In genomic region chr3:122416966-122417365, GRCh38 we compare ENCODE assay signal across 8 cellular contexts. TPM values are rescaled to one million over a fixed set of nuclear protein-coding genes. Genes with fewer than 3 reads are reported as not detected.
DNase-seq lines count a peak whose midpoint lies in the region; ATAC-seq and TF ChIP-seq lines count a peak whose summit lies in the region.

No MANE protein-coding gene starts in this region.

- H3K4me3 ChIP-seq in fibroblast of lung (replicated peaks in 1 of 4; ENCODE audit: control extremely low read depth in 1 of 4, insufficient read depth in 1 of 4, low read depth in 3 of 4, low read length in 4 of 4), result peak overlapping the region; percentile 65 to 100 (median 84)

- DNase-seq in ELR (ENCODE audit: low read depth) (peak; percentile 13), SK-MEL-5 (ENCODE audit: low read depth, low spot score) (peak; percentile 41), fibroblast of lung (ENCODE audit: low read depth in 2 of 2) (peak; percentile 13 to 17), renal cortical epithelial cell (ENCODE audit: low read depth) (peak; percentile 48), MV-4-11 (lab: John Stamatoyannopoulos, UW) (no peak), OCI-M1 (lab: John Stamatoyannopoulos, UW) (no peak)

- peaks cover 28% of the 10 kb centered on the region for H3K79me2 ChIP-seq in fibroblast of lung (ENCODE audit: control insufficient read depth, insufficient read depth, low read length)

- H3K27me3 ChIP-seq in fibroblast of lung (ENCODE audit: control insufficient read depth, insufficient read depth, low read length), result no peaks in the 10 kb centered on the region

- H3K9me3 ChIP-seq in fibroblast of lung (ENCODE audit: control insufficient read depth, insufficient read depth, low read depth, low read length), result no peaks in the 10 kb centered on the region

- no peak overlapping the region for H3K9ac ChIP-seq in fibroblast of lung (ENCODE audit: insufficient read depth, low read length)

- no peak overlapping the region for H2AFZ ChIP-seq in fibroblast of lung (ENCODE audit: low read length)

- peaks cover under 1% of the 10 kb centered on the region for H3K36me3 ChIP-seq in fibroblast of lung (ENCODE audit: control insufficient read depth, insufficient read depth, low read length)

- H3K4me2 ChIP-seq in fibroblast of lung (ENCODE audit: extremely low read depth, insufficient read depth, low read length), result peak overlapping the region; percentile 85

- peaks cover 3% of the 10 kb centered on the region for H3K4me1 ChIP-seq in fibroblast of lung (ENCODE audit: control insufficient read depth, extremely low read depth, insufficient read depth, low read length)

- H3K27ac ChIP-seq in fibroblast of lung (ENCODE audit: insufficient read depth, low read length), result peak overlapping the region; percentile 92

- no peaks in the 10 kb centered on the region for H4K20me1 ChIP-seq in fibroblast of lung (ENCODE audit: control insufficient read depth, extremely low read depth, insufficient read depth, low read length)

- ATAC-seq in HG02852 (IDR thresholded peaks at IDR 0.05; ENCODE audit: unreplicated experiment) (no peak), GM18867 (IDR thresholded peaks at IDR 0.05; ENCODE audit: unreplicated experiment) (no peak)

- no peak for TF ChIP-seq CTCF in fibroblast of lung (conservative IDR thresholded peaks at IDR 0.05 in 1 of 2, IDR thresholded peaks at IDR 0.05 in 1 of 2; ENCODE audit: low read depth in 1 of 2, low read length in 2 of 2)

- in situ Hi-C loops in SK-MEL-5 (cut with HindIII; ENCODE audit: low pct_unique_long_range_greater_than_20kb, low sequenced_read_pairs), result no loop called here

RNA-seq across cellular contexts. Expression of gene WDR5B, which starts 1.1 kb away (rescaled TPM):
- 7.7 and 7.8 TPM in 2 replicates for total RNA-seq in SK-MEL-5 (2014; rRNA removed; shearing (Covaris generic))
- 4.9 and 5.2 TPM in 2 replicates for polyA plus RNA-seq in SK-MEL-5 (2015; cell fraction: cytosol; rRNA removed)
- 28.0 and 34.3 TPM in 2 replicates for polyA plus RNA-seq in SK-MEL-5 (2015; cell fraction: nucleus; rRNA removed)
- total RNA-seq in fibroblast of lung (5.4 and 6.6 TPM in 2 replicates), renal cortical epithelial cell (3.5 and 6.7 TPM in 2 replicates)
- 5.5 and 7.2 TPM in 2 replicates for polyA plus RNA-seq in fibroblast of lung
- 3.5 and 4.2 TPM in 2 replicates for polyA plus RNA-seq in fibroblast of lung (2012)
- polyA minus RNA-seq in fibroblast of lung (ENCODE audit: low replicate concordance), result 0.86 and 0.93 TPM in 2 replicates

RNA-seq across cellular contexts. Expression of gene FAM162A, which starts 33.0 kb away (rescaled TPM):
- 80.0 and 92.9 TPM in 2 replicates for total RNA-seq in SK-MEL-5 (2014; rRNA removed; shearing (Covaris generic))
- polyA plus RNA-seq in SK-MEL-5 (2015; cell fraction: cytosol; rRNA removed), result 17.2 and 29.5 TPM in 2 replicates
- 11.9 and 14.6 TPM in 2 replicates for polyA plus RNA-seq in SK-MEL-5 (2015; cell fraction: nucleus; rRNA removed)
- total RNA-seq in fibroblast of lung, result 16.7 and 16.9 TPM in 2 replicates
- polyA plus RNA-seq in fibroblast of lung, result 37.0 and 47.6 TPM in 2 replicates
- polyA plus RNA-seq in fibroblast of lung (2012), result 40.6 and 59.5 TPM in 2 replicates
- polyA minus RNA-seq in fibroblast of lung (ENCODE audit: low replicate concordance), result 0.41 and 5.5 TPM in 2 replicates
- 14.1 and 53.6 TPM in 2 replicates for total RNA-seq in renal cortical epithelial cell

RNA-seq across cellular contexts. Expression of gene MIX23, which starts 33.9 kb away (rescaled TPM):
- total RNA-seq in SK-MEL-5 (2014; rRNA removed; shearing (Covaris generic)), result 72.7 and 97.1 TPM in 2 replicates
- 23.7 and 43.2 TPM in 2 replicates for polyA plus RNA-seq in SK-MEL-5 (2015; cell fraction: cytosol; rRNA removed)
- polyA plus RNA-seq in SK-MEL-5 (2015; cell fraction: nucleus; rRNA removed), result 65.9 and 85.6 TPM in 2 replicates
- 30.9 and 57.8 TPM in 2 replicates for total RNA-seq in fibroblast of lung
- 22.3 and 26.7 TPM in 2 replicates for polyA plus RNA-seq in fibroblast of lung
- 27.5 and 29.4 TPM in 2 replicates for polyA plus RNA-seq in fibroblast of lung (2012)
- polyA minus RNA-seq in fibroblast of lung (ENCODE audit: low replicate concordance), result not detected in 2 replicates
- 45.8 and 63.6 TPM in 2 replicates for total RNA-seq in renal cortical epithelial cell

Comparison
In these comparisons a context has a peak if more than half of its experiments do, and no peak if none do; other contexts are left out.
1. DNase-seq: peak in ELR (single experiment), SK-MEL-5 (single experiment), fibroblast of lung (2 of 2) and renal cortical epithelial cell (single experiment); none in MV-4-11 (single experiment) and OCI-M1 (single experiment).